ENCODE assay signal across 6 cellular contexts in the genomic region with DNA sequence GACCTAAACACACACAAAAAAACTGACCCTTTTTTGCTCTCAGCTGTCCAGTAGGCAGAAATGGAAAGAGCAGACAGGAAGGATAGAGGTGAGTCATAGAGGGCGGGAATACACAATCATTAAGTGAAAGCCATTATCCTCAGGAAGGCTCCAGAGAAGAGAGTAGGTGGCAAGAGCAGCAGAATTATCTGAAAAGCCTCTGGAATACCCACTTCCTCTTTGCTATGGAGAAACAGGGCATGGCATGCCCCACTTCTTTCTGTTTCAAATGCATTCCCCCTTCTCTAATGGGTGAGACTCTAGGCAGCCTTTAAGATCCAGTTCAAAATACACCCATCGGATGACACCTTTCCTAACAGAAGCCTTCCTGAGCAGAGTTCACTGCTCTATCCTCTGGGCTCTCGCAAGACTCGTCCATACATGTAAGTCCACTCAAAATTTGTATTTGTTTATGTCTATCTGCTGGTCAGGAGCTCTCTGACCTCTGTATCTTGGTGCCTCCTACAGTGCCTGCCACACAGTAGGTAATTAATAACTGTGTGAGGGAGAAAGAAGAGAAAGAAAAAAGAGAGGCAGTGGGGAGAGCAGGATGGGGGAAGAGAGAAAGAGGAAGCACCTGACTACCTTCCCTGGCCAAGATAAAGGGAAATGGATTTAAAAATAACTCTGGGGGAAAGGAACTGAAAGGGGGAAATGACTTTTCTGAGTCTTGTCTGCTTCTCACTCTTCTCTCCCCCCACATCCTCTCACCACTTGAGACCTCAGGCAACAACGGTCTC. TPM values are rescaled to one million over a fixed set of nuclear protein-coding genes. Genes with fewer than 3 reads are reported as not detected.
DNase-seq lines count a peak whose midpoint lies in the region; TF ChIP-seq lines count a peak whose summit lies in the region.

No MANE protein-coding gene starts in this region.

- no peak overlapping the region for H2BK120ac ChIP-seq in H9 (ENCODE audit: low read depth, low read length, poor library complexity, severe bottlenecking)

- no peak overlapping the region for H2AK5ac ChIP-seq in H9 (ENCODE audit: insufficient read length, low read length)

- no peaks in the 10 kb centered on the region for H4K20me1 ChIP-seq in H9 (ENCODE audit: control insufficient read depth, insufficient read depth, insufficient read length)

- peak overlapping the region; percentile 9 to 33 (median 12); a peak in 4 of 7 replicates for H3K27ac Mint-ChIP-seq in H9

- no peak overlapping the region; a peak in 1 of 5 replicates for H3K4me3 Mint-ChIP-seq in H9

- DNase-seq in ELR (ENCODE audit: low read depth) (peak; percentile 74), H9 (no peak), NOMO-1 treated with DMSO at 0.1 percent for 48 hours (lab: John Stamatoyannopoulos, UW; ENCODE audit: unreplicated experiment) (peak; percentile 92), germinal center (ENCODE audit: low spot score) (peak; percentile 72)
- no peak for DNase-seq in stimulated activated CD4-positive, alpha-beta T cell treated with anti-CD3 and anti-CD28 coated beads, Interleukin-4, amount 100 ng/mL, for 4 hours
- no peak for DNase-seq in activated CD4-positive, alpha-beta T cell treated with anti-CD3 and anti-CD28 coated beads, Interleukin-2, amount 50 U/mL, for 4 hours

- no peak overlapping the region for H4K8ac ChIP-seq in H9 (replicated peaks; ENCODE audit: insufficient read length, low read depth, low read length)

- no peak overlapping the region for H3K56ac ChIP-seq in H9 (ENCODE audit: insufficient read length, low read depth, low read length)

- no peaks in the 10 kb centered on the region for H3K9me3 ChIP-seq in H9 (ENCODE audit: control insufficient read depth, low read depth, low read length)

- no peak overlapping the region for H4K91ac ChIP-seq in H9 (ENCODE audit: insufficient read length, low read depth, low read length)

- H2BK20ac ChIP-seq in H9 (ENCODE audit: low read depth, low read length, poor library complexity, severe bottlenecking), result no peak overlapping the region

- no peaks in the 10 kb centered on the region for H3K9me3 Mint-ChIP-seq in H9

- peak overlapping the region; percentile 66 for H2AFZ ChIP-seq in H9 (ENCODE audit: low read length)

- H3K4ac ChIP-seq in H9 (ENCODE audit: low read depth, low read length), result no peak overlapping the region

- H3K79me2 ChIP-seq in H9 (ENCODE audit: insufficient read depth, low read length), result no peaks in the 10 kb centered on the region

- H3K4me2 ChIP-seq in H9 (ENCODE audit: insufficient read depth, insufficient read length, low read length), result no peak overlapping the region

- TF ChIP-seq CTCF in H9 (conservative IDR thresholded peaks at IDR 0.05), result no peak

- peaks cover 11 to 12% of the 10 kb centered on the region in 2 experiments for H3K4me1 Mint-ChIP-seq in H9

- no peaks in the 10 kb centered on the region for H3K79me1 ChIP-seq in H9 (ENCODE audit: insufficient read depth, low read depth, low read length, poor library complexity, severe bottlenecking)

- H3K23me2 ChIP-seq in H9 (ENCODE audit: insufficient read length, low read depth, low read length, poor library complexity, severe bottlenecking), result no peaks in the 10 kb centered on the region

- no peak overlapping the region for H3K14ac ChIP-seq in H9 (ENCODE audit: insufficient read depth, low read length)

- H3T11ph ChIP-seq in H9 (ENCODE audit: low read length), result no peak overlapping the region

- no peak overlapping the region for H2BK5ac ChIP-seq in H9 (ENCODE audit: insufficient read length, low read length)

- H2BK12ac ChIP-seq in H9 (ENCODE audit: insufficient read length, low read depth, low read length), result no peak overlapping the region

- no peak overlapping the region for H4K5ac ChIP-seq in H9 (ENCODE audit: insufficient read length, low read depth, low read length)

- no peak overlapping the region for H2BK15ac ChIP-seq in H9 (ENCODE audit: low read depth, low read length)

- no peaks in the 10 kb centered on the region for H3K36me3 Mint-ChIP-seq in H9 (ENCODE audit: insufficient read depth in 1 of 3, low read depth in 3 of 3)

- no peaks in the 10 kb centered on the region for H3K27me3 Mint-ChIP-seq in H9 (ENCODE audit: low read depth)

- H3K27ac ChIP-seq in H9 (ENCODE audit: insufficient read length, low read depth, low read length), result no peak overlapping the region

- no peak overlapping the region for H3K23ac ChIP-seq in H9 (ENCODE audit: insufficient read length, low read depth, low read length)

- H3K27me3 ChIP-seq in H9 (ENCODE audit: insufficient read depth, low read length), result no peaks in the 10 kb centered on the region

- H3K4me1 ChIP-seq in H9 (ENCODE audit: insufficient read depth, low read length), result peaks cover 9% of the 10 kb centered on the region; the same call in 1 of the 2 replicates

- no peak overlapping the region for H3K9ac ChIP-seq in H9 (ENCODE audit: extremely low read depth, insufficient read length, low read length)

- no peak overlapping the region for H3K18ac ChIP-seq in H9 (ENCODE audit: insufficient read length, low read depth, low read length)

- no CpG with 5 or more reads among the region's 5 CpGs for WGBS in H9 (ENCODE audit: extremely low coverage, insufficient read length, low lambda C conversion rate)

RNA-seq across cellular contexts. Expression of a gene that starts 8.5 kb away (rescaled TPM):
- 0.04 TPM in 2 replicates for total RNA-seq in H9 (2021)

RNA-seq across cellular contexts. Expression of a gene that starts 14.1 kb away (rescaled TPM):
- 14.5 and 15.8 TPM in 2 replicates for total RNA-seq in H9 (2021)

RNA-seq across cellular contexts. Expression of a gene that starts 27.2 kb away (rescaled TPM):
- 46.7 and 50.8 TPM in 2 replicates for total RNA-seq in H9 (2021)

RNA-seq across cellular contexts. Expression of a gene that starts 27.6 kb away (rescaled TPM):
- 340 and 348 TPM in 2 replicates for total RNA-seq in H9 (2021)

RNA-seq across cellular contexts. Expression of a gene that starts 33.8 kb away (rescaled TPM):
- 38.5 and 41.6 TPM in 2 replicates for total RNA-seq in H9 (2021)

Comparison
In these comparisons a context has a peak if more than half of its experiments do, and no peak if none do; other contexts are left out.
1. DNase-seq: peak in ELR (single experiment), NOMO-1 treated with DMSO at 0.1 percent for 48 hours (single experiment) and germinal center (single experiment); none in H9 (single experiment), stimulated activated CD4-positive, alpha-beta T cell treated with anti-CD3 and anti-CD28 coated beads, Interleukin-4, amount 100 ng/mL, for 4 hours (0 of 2) and activated CD4-positive, alpha-beta T cell treated with anti-CD3 and anti-CD28 coated beads, Interleukin-2, amount 50 U/mL, for 4 hours (0 of 2).